ENCODE assay signal across 10 cellular contexts in the genomic region with DNA sequence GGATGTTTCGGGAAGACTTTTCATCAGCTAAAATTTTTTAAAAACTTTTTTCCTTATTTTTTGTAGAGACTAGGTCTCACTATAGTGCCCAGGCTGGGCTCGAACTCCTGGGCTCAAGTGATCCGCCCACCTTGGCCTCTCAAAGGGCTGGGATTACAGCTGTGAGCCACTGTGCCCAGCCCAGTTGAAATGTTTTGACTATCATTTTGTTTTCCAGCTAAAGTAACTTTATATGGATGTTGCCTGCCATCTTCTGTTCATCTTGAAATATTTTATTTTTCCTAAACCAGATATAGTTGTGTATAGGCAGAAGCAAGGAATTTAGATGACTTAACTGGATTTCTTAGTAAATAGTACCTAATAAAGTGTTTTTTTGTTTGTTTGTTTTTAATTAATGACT. TPM values are rescaled to one million over a fixed set of nuclear protein-coding genes. Genes with fewer than 3 reads are reported as not detected.
DNase-seq lines count a peak whose midpoint lies in the region; ATAC-seq, FAIRE-seq and TF ChIP-seq lines count a peak whose summit lies in the region.
"Had no signal": no experiment of that assay in that cellular context is flagged by ENCODE, and none has a peak within 500 bp of the region (broad histone marks: within the 10 kb centered on the region; RNA-seq: fewer than 3 reads in every experiment).

No MANE protein-coding gene starts in this region.

- RAD21 ChIA-PET in GM12878 (lab: Charles Lee; ENCODE audit: unreplicated experiment), result no interaction called here

- no peak for TF ChIP-seq EP300 in GM12878 (IDR thresholded peaks at IDR 0.05; ENCODE audit: borderline replicate concordance in 1 of 2, control insufficient read depth in 1 of 2, low read depth in 2 of 2, low read length in 2 of 2)

- peak; percentile 7 for FAIRE-seq in GM12878 (lab: Jason Lieb, UNC)

- TF ChIP-seq POLR2A in GM12878 (IDR thresholded peaks at IDR 0.05; ENCODE audit: low read depth, low read length), result no peak
- TF ChIP-seq POLR2A in thyroid gland (IDR thresholded peaks at IDR 0.05), result no peak

- H3K4me2 ChIP-seq in GM12878 (ENCODE audit: control insufficient read depth, insufficient read depth), result no peak overlapping the region

- H3K36me3 ChIP-seq in GM12878 (ENCODE audit: control insufficient read depth in 2 of 2, insufficient read depth in 2 of 2, low read length in 1 of 2) (no peaks in the 10 kb centered on the region), thyroid gland (no peaks in the 10 kb centered on the region)

- POLR2A ChIA-PET in GM12878 (lab: Charles Lee), result no interaction called here

- BruUV-seq in GM12878 (replicated peaks; lab: Mats Ljungman, UMichigan), result no TSS peak

- no peak overlapping the region for H3K9ac ChIP-seq in GM12878 (ENCODE audit: control insufficient read depth, insufficient read depth, low read length)

- WGBS in GM12878 (ENCODE audit: insufficient coverage, insufficient replicate concordance, low lambda C conversion rate, missing lambda C conversion rate), result 91% methylated on average over 3 of the region's 3 CpGs
- 69 to 79% methylated on average over 3 of the region's 3 CpGs for WGBS in thyroid gland, 2 donors

- no peak for TF ChIP-seq CTCF in GM12878 (IDR thresholded peaks at IDR 0.05 in 2 of 3, conservative IDR thresholded peaks at IDR 0.05 in 1 of 3; ENCODE audit: control insufficient read depth in 2 of 3, extremely low read depth in 1 of 3, insufficient read depth in 1 of 3, low read depth in 3 of 3, low read length in 3 of 3)
- peak in 4 of 6 experiments; percentile 20 to 62 (median 42) for TF ChIP-seq CTCF in thyroid gland (IDR thresholded peaks at IDR 0.05)

- intact Hi-C loops in GM12878 (cut with micrococcal nuclease; ENCODE audit: unreplicated experiment) (no loop called here), thyroid gland (cut with DNase I) (loop anchor here (5.0 kb wide), 1 partner anchor 135 kb away; no protein-coding TSS in a partner anchor)

- H3K4me3 ChIP-seq in GM12878, result no peak overlapping the region
- no peak overlapping the region for H3K4me3 ChIP-seq in thyroid gland (replicated peaks in 1 of 3)

- DNase-seq in DMS79 treated with DMSO at 0.1 percent for 48 hours (lab: John Stamatoyannopoulos, UW), result peak; percentile 26
- DNase-seq in DMS79 (lab: John Stamatoyannopoulos, UW), result no peak
- DNase-seq in GM12878 (ENCODE audit: low read depth, low spot score), result no peak
- peak; percentile 17 for DNase-seq in hepatic stellate cell (ENCODE audit: low spot score)
- DNase-seq in thyroid gland, result peak; percentile 31 to 41
- DNase-seq: activated T-cell treated with anti-CD3 and anti-CD28 coated beads, Interleukin-2, amount 50 U/mL, for 48 hours; NCI-H345 had no signal

- H3K79me2 ChIP-seq in GM12878 (ENCODE audit: control insufficient read depth, insufficient read depth, low read length), result no peaks in the 10 kb centered on the region

- H3K27ac ChIP-seq in GM12878 (ENCODE audit: control insufficient read depth, insufficient read depth), result no peak overlapping the region
- H3K27ac ChIP-seq in thyroid gland, result no peak overlapping the region

- ATAC-seq in GM12878 (no peak), HG03159 (IDR thresholded peaks at IDR 0.05; ENCODE audit: unreplicated experiment) (no peak), GM18867 (IDR thresholded peaks at IDR 0.05; ENCODE audit: unreplicated experiment) (no peak), GM21526 (IDR thresholded peaks at IDR 0.05; ENCODE audit: low FRiP score, unreplicated experiment) (no peak)

- TF ChIP-seq RAD21 in GM12878 (IDR thresholded peaks at IDR 0.05; ENCODE audit: insufficient read depth, low read depth, low read length), result 0 out of 2 replicates have a peak, but pooled peaks have one; percentile 10

- SMC1A ChIA-PET in GM12878 (lab: Charles Lee; ENCODE audit: uncharacterized antibody, unreplicated experiment), result interaction anchor here (0.8 to 2.0 kb wide), 4 partner anchors 9 to 31 kb away, joined by 3 to 11 read pairs (median 4); no protein-coding TSS in a partner anchor

- H4K20me1 ChIP-seq in GM12878 (ENCODE audit: control insufficient read depth, insufficient read depth), result no peaks in the 10 kb centered on the region

- CTCF ChIA-PET in GM12878 (lab: Yijun Ruan, JAX), result interaction anchor here (0.9 to 1.1 kb wide), 2 partner anchors 11 to 44 kb away, joined by 3 to 6 read pairs; no protein-coding TSS in a partner anchor

- no peak overlapping the region for H2AFZ ChIP-seq in GM12878 (ENCODE audit: control insufficient read depth, low read depth, low read length)

- no peaks in the 10 kb centered on the region for H3K9me3 ChIP-seq in GM12878 (replicated peaks; ENCODE audit: control insufficient read depth, insufficient read depth, low read length)
- H3K9me3 ChIP-seq in thyroid gland, result no peaks in the 10 kb centered on the region

- in situ Hi-C loops in GM12878 (cut with MboI), result no loop called here

- H3K27me3 ChIP-seq in GM12878 (replicated peaks in 1 of 2; ENCODE audit: control insufficient read depth in 2 of 2, insufficient read depth in 2 of 2, low read length in 1 of 2) (no peaks in the 10 kb centered on the region), thyroid gland (no peaks in the 10 kb centered on the region)

- H3K4me1 ChIP-seq in GM12878 (ENCODE audit: control insufficient read depth, insufficient read depth, low read length) (peaks cover under 1% of the 10 kb centered on the region; the same call in 1 of the 2 replicates), thyroid gland (no peaks in the 10 kb centered on the region)

TF ChIP-seq in GM12878, 131 proteins besides CTCF, POLR2A, EP300 and RAD21 (continues in another document):
- TF ChIP-seq EED (IDR thresholded peaks at IDR 0.05; ENCODE audit: low read depth), result no peak

RNA-seq across cellular contexts. Expression of a gene that starts 7.0 kb away (rescaled TPM):
- 3.0 and 3.2 TPM in 2 replicates for total RNA-seq in GM12878 (2013; cell fraction: nucleolus; rRNA removed)
- total RNA-seq in GM12878 (2014; rRNA removed), result 1.2 and 1.9 TPM in 2 replicates
- 1.9 and 2.1 TPM in 2 replicates for total RNA-seq in GM12878 (2014; rRNA removed; fragmentation: Illumina TruSeq; extraction: Trizol)
- 2.2 and 3.0 TPM in 2 replicates for total RNA-seq in GM12878 (2021)
- polyA plus RNA-seq in GM12878 (2011; ENCODE audit: low read depth), result 2.6 TPM
- 2.9 and 5.0 TPM in 2 replicates for polyA plus RNA-seq in GM12878 (2011; rRNA removed)
- polyA plus RNA-seq in GM12878 (2011; cell fraction: cytosol; rRNA removed), result 1.4 and 1.9 TPM in 2 replicates
- 1.0 and 1.5 TPM in 2 replicates for polyA plus RNA-seq in GM12878 (2011; cell fraction: nucleus; rRNA removed)
- polyA plus RNA-seq in GM12878 (2012), result 2.8 and 3.0 TPM in 2 replicates
- polyA plus RNA-seq in GM12878 (2014; fragmentation: Illumina TruSeq; extraction: Trizol), result 1.9 and 2.0 TPM in 2 replicates
- polyA plus RNA-seq in GM12878 (2014; fragmentation: Nextera tagmentation; extraction: Ambion mirVana), result 1 to 10 TPM in 1 of 2 experiments, under 1 TPM in 1; 0.88 to 1.6 TPM
- 1.0 and 1.4 TPM in 2 replicates for polyA plus RNA-seq in GM12878 (2014; rRNA removed)
- polyA plus RNA-seq in GM12878 (2016; fragmentation: Nextera tagmentation; extraction: Ambion mirVana), result 1 to 10 TPM; 1.6 to 1.8 TPM
- 2.8 and 3.0 TPM in 2 replicates for polyA minus RNA-seq in GM12878 (2011; rRNA and poly(A)+ RNA removed)
- polyA minus RNA-seq in GM12878 (2011; cell fraction: cytosol; rRNA and poly(A)+ RNA removed), result 1.0 and 1.9 TPM in 2 replicates
- 1.1 and 1.2 TPM in 2 replicates for polyA minus RNA-seq in GM12878 (2011; cell fraction: nucleus; rRNA and poly(A)+ RNA removed)
- 10 to 100 TPM; 23.3 to 41.0 (median 31.0) TPM for total RNA-seq in thyroid gland

RNA-seq across cellular contexts. Expression of a gene that starts 7.2 kb away (rescaled TPM):
- 37.4 and 39.0 TPM in 2 replicates for total RNA-seq in GM12878 (2013; cell fraction: nucleolus; rRNA removed)
- total RNA-seq in GM12878 (2014; rRNA removed) (5.7 and 6.6 TPM in 2 replicates), GM12878 (2014; rRNA removed; fragmentation: Illumina TruSeq; extraction: Trizol) (8.3 and 9.5 TPM in 2 replicates), GM12878 (2021) (5.7 and 6.6 TPM in 2 replicates), thyroid gland (10 to 100 TPM; 17.9 to 27.4 (median 22.1) TPM)
- polyA plus RNA-seq in GM12878 (2011; ENCODE audit: low read depth), result 2.7 TPM
- polyA plus RNA-seq in GM12878 (2011; rRNA removed) (8.9 and 16.8 TPM in 2 replicates), GM12878 (2014; fragmentation: Illumina TruSeq; extraction: Trizol) (8.2 and 8.7 TPM in 2 replicates), GM12878 (2014; fragmentation: Nextera tagmentation; extraction: Ambion mirVana) (1 to 10 TPM; 1.2 to 1.4 TPM), GM12878 (2014; rRNA removed) (3.1 and 4.5 TPM in 2 replicates), GM12878 (2016; fragmentation: Nextera tagmentation; extraction: Ambion mirVana) (10 to 100 TPM in 1 of 2 experiments, 1 to 10 TPM in 1; 8.4 to 10.0 TPM)
- polyA plus RNA-seq in GM12878 (2011; cell fraction: cytosol; rRNA removed), result 2.6 and 3.3 TPM in 2 replicates
- 7.7 and 8.5 TPM in 2 replicates for polyA plus RNA-seq in GM12878 (2011; cell fraction: nucleus; rRNA removed)
- polyA plus RNA-seq in GM12878 (2012), result 5.1 and 7.3 TPM in 2 replicates
- polyA minus RNA-seq in GM12878 (2011; rRNA and poly(A)+ RNA removed), result 5.4 and 7.6 TPM in 2 replicates
- polyA minus RNA-seq in GM12878 (2011; cell fraction: cytosol; rRNA and poly(A)+ RNA removed), result 2.5 and 4.4 TPM in 2 replicates
- 9.9 and 13.2 TPM in 2 replicates for polyA minus RNA-seq in GM12878 (2011; cell fraction: nucleus; rRNA and poly(A)+ RNA removed)

RNA-seq across cellular contexts. Expression of a gene that starts 58.9 kb away (rescaled TPM):
- total RNA-seq in GM12878 (2013; cell fraction: nucleolus; rRNA removed), result 69.4 and 73.9 TPM in 2 replicates
- total RNA-seq in GM12878 (2014; rRNA removed), result 17.8 and 24.5 TPM in 2 replicates
- total RNA-seq in GM12878 (2014; rRNA removed; fragmentation: Illumina TruSeq; extraction: Trizol), result 35.0 and 36.3 TPM in 2 replicates
- 33.9 and 35.6 TPM in 2 replicates for total RNA-seq in GM12878 (2021)
- 61.1 TPM for polyA plus RNA-seq in GM12878 (2011; ENCODE audit: low read depth)
- 77.3 and 89.2 TPM in 2 replicates for polyA plus RNA-seq in GM12878 (2011; rRNA removed)
- 30.5 and 35.1 TPM in 2 replicates for polyA plus RNA-seq in GM12878 (2011; cell fraction: cytosol; rRNA removed)
- polyA plus RNA-seq in GM12878 (2011; cell fraction: nucleus; rRNA removed), result 74.2 and 92.7 TPM in 2 replicates
- polyA plus RNA-seq in GM12878 (2012), result 49.4 and 62.6 TPM in 2 replicates
- polyA plus RNA-seq in GM12878 (2014; fragmentation: Illumina TruSeq; extraction: Trizol), result 50.1 and 64.6 TPM in 2 replicates
- 10 to 100 TPM; 16.9 to 23.0 TPM for polyA plus RNA-seq in GM12878 (2014; fragmentation: Nextera tagmentation; extraction: Ambion mirVana)
- polyA plus RNA-seq in GM12878 (2014; rRNA removed), result 39.7 and 40.9 TPM in 2 replicates
- 10 to 100 TPM; 24.2 to 31.6 TPM for polyA plus RNA-seq in GM12878 (2016; fragmentation: Nextera tagmentation; extraction: Ambion mirVana)
- 25.4 and 33.2 TPM in 2 replicates for polyA minus RNA-seq in GM12878 (2011; rRNA and poly(A)+ RNA removed)
- polyA minus RNA-seq in GM12878 (2011; cell fraction: cytosol; rRNA and poly(A)+ RNA removed), result 12.0 and 12.8 TPM in 2 replicates
- 18.4 and 27.5 TPM in 2 replicates for polyA minus RNA-seq in GM12878 (2011; cell fraction: nucleus; rRNA and poly(A)+ RNA removed)
- total RNA-seq in thyroid gland, result 10 to 100 TPM; 53.9 to 71.4 (median 64.2) TPM

Comparison
In these comparisons a context has a peak if more than half of its experiments do, and no peak if none do; other contexts are left out.
1. DNase-seq: peak in DMS79 treated with DMSO at 0.1 percent for 48 hours (single experiment), hepatic stellate cell (single experiment) and thyroid gland (2 of 2); none in DMS79 (single experiment) and GM12878 (single experiment).
2. CTCF ChIP-seq: peak in thyroid gland (4 of 6); none in GM12878 (0 of 3).
3. RNA of a gene that starts 7.0 kb away (total RNA-seq): 23.3 to 41.0 TPM in thyroid gland; 1.2 to 3.2 TPM in GM12878; every median in the first group is over 4 times any median in the second.